ENCODE assay signal across 16 cellular contexts in the genomic region with DNA sequence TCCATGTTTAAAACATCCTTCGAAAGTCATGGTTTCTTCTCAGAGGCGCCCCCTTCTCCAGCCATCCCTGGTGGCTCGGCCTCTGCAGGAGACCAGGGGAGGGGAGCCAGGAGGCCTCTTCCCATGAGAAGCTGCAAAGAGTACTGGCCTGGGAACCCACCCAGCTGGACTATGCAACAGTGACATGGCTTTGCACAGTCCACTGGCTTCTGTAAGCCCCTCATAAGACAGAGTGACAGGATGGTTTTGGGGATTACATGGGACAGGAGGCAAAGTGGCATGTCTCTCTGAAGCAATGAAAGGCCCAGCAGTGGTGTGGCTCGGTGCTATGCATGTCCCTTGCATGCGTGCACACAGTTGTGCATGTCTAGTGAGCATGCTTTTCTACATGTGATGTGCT.
"Had no signal": no experiment of that assay in that cellular context is flagged by ENCODE, and none has a peak within 500 bp of the region (broad histone marks: within the 10 kb centered on the region; RNA-seq: fewer than 3 reads in every experiment).

No MANE protein-coding gene starts in this region.

- ATAC-seq: activated naive CD4-positive, alpha-beta T cell treated with anti-CD3 and anti-CD28 coated beads, Interleukin-2, amount 50 U/mL, for 72 hours; left lung had no signal

- H3K9me3 ChIP-seq: left lung, thoracic aorta had no signal

- H3K36me3 ChIP-seq: cardiac muscle cell, left lung, thoracic aorta had no signal

- H3K27me3 ChIP-seq: cardiac muscle cell, left lung had no signal

- H3K9me3 Mint-ChIP-seq: activated B cell treated with CpG ODN at 0.5 μM for 24 hours; activated CD4-positive, alpha-beta T cell treated with anti-CD3 and anti-CD28 coated beads, Interleukin-2, amount 10 ng/mL, durations not matched to agents 7 days and 5 days; activated naive CD4-positive, alpha-beta T cell treated with anti-CD3 and anti-CD28 coated beads, Interleukin-2, amount 50 U/mL, for 72 hours; nephron; stimulated activated naive CD8-positive, alpha-beta T cell treated with anti-CD3 and anti-CD28 coated beads, Interleukin-15, Interleukin-2, amounts not matched to agents 100 ng/mL and 50 ng/mL, for 24 hours; T-helper 2 cell treated with Interferon-gamma antibody and Interleukin-4, amounts not matched to agents 5 μg/mL and 100 μg/mL, for 36 hours had no signal

- H3K4me1 Mint-ChIP-seq: activated CD4-positive, alpha-beta T cell treated with anti-CD3 and anti-CD28 coated beads, Interleukin-2, amount 10 ng/mL, durations not matched to agents 7 days and 5 days; nephron had no signal

- H3K36me3 Mint-ChIP-seq: activated naive CD4-positive, alpha-beta T cell treated with anti-CD3 and anti-CD28 coated beads, Interleukin-2, amount 50 U/mL, for 72 hours had no signal

- H3K4me3 ChIP-seq: cardiac muscle cell, left lung, SK-N-MC, thoracic aorta had no signal

- H3K4me1 ChIP-seq: left lung had no signal

- H3K27ac ChIP-seq: cardiac muscle cell, left lung, SK-N-MC, thoracic aorta had no signal

- H3K27me3 Mint-ChIP-seq: activated B cell treated with CpG ODN at 0.5 μM for 24 hours; activated CD4-positive, alpha-beta T cell treated with anti-CD3 and anti-CD28 coated beads, Interleukin-2, amount 10 ng/mL, durations not matched to agents 7 days and 5 days; stimulated activated naive CD8-positive, alpha-beta T cell treated with anti-CD3 and anti-CD28 coated beads, Interleukin-15, Interleukin-2, amounts not matched to agents 100 ng/mL and 50 ng/mL, for 24 hours had no signal

- H3K4me3 Mint-ChIP-seq: activated B cell treated with CpG ODN at 0.5 μM for 24 hours; activated CD4-positive, alpha-beta T cell treated with anti-CD3 and anti-CD28 coated beads, Interleukin-2, amount 10 ng/mL, durations not matched to agents 7 days and 5 days; nephron; stimulated activated naive CD8-positive, alpha-beta T cell treated with anti-CD3 and anti-CD28 coated beads, Interleukin-15, Interleukin-2, amounts not matched to agents 100 ng/mL and 50 ng/mL, for 24 hours; T-helper 2 cell treated with Interferon-gamma antibody and Interleukin-4, amounts not matched to agents 5 μg/mL and 100 μg/mL, for 36 hours had no signal

- H3K27ac Mint-ChIP-seq: activated B cell treated with CpG ODN at 0.5 μM for 24 hours; activated CD4-positive, alpha-beta T cell treated with anti-CD3 and anti-CD28 coated beads, Interleukin-2, amount 10 ng/mL, durations not matched to agents 7 days and 5 days; activated naive CD4-positive, alpha-beta T cell treated with anti-CD3 and anti-CD28 coated beads, Interleukin-2, amount 50 U/mL, for 72 hours; nephron; stimulated activated naive CD8-positive, alpha-beta T cell treated with anti-CD3 and anti-CD28 coated beads, Interleukin-15, Interleukin-2, amounts not matched to agents 100 ng/mL and 50 ng/mL, for 24 hours; T-helper 2 cell treated with Interferon-gamma antibody and Interleukin-4, amounts not matched to agents 5 μg/mL and 100 μg/mL, for 36 hours had no signal

- DNase-seq: activated B cell treated with CpG ODN at 0.5 μM for 24 hours; activated CD4-positive, alpha-beta T cell treated with anti-CD3 and anti-CD28 coated beads, Interleukin-2, amount 10 ng/mL, durations not matched to agents 7 days and 5 days; amniotic stem cell; erythroblast; foreskin melanocyte; mammary epithelial cell; midbrain; retina had no signal
